In genomic region chr9:114621975-114622609, GRCh38 we compare ENCODE assay signal across 10 cellular contexts. TPM values are rescaled to one million over a fixed set of nuclear protein-coding genes. Genes with fewer than 3 reads are reported as not detected.
DNase-seq lines count a peak whose midpoint lies in the region; ATAC-seq and TF ChIP-seq lines count a peak whose summit lies in the region.
"Had no signal": no experiment of that assay in that cellular context is flagged by ENCODE, and none has a peak within 500 bp of the region (broad histone marks: within the 10 kb centered on the region; RNA-seq: fewer than 3 reads in every experiment).

No MANE protein-coding gene starts in this region.

- no peak overlapping the region for H2AK5ac ChIP-seq in H9 (ENCODE audit: insufficient read length, low read length)

- no peak overlapping the region for H3K23ac ChIP-seq in H9 (ENCODE audit: insufficient read length, low read depth, low read length)

- peak overlapping the region in 2 of 3 experiments; percentile 38 to 66; a peak in 5 of 7 replicates for H3K27ac Mint-ChIP-seq in H9
- H3K27ac Mint-ChIP-seq in activated T-helper 17 cell treated with anti-CD3 and anti-CD28 coated beads, Interleukin-2, amount 50 U/mL, for 72 hours: peak overlapping the region; percentile 8
- peak overlapping the region; percentile 29 for H3K27ac Mint-ChIP-seq in stimulated activated effector memory CD8-positive, alpha-beta T cell treated with anti-CD3 and anti-CD28 coated beads, Interleukin-12 subunit alpha, Interleukin-12 subunit beta, amount 100 ng/mL, for 72 hours

- no CpG with 5 or more reads among the region's 2 CpGs for WGBS in H9 (ENCODE audit: extremely low coverage, insufficient read length, low lambda C conversion rate)
- WGBS in gastroesophageal sphincter (ENCODE audit: low coverage in 1 of 2), 2 donors: 46 to 48% methylated on average over 2 of the region's 2 CpGs

- TF ChIP-seq CTCF in H9 (conservative IDR thresholded peaks at IDR 0.05): no peak
- no peak for TF ChIP-seq CTCF in gastroesophageal sphincter (IDR thresholded peaks at IDR 0.05)

- peaks cover 0 to 69% of the 10 kb centered on the region in 2 donors for H3K36me3 ChIP-seq in gastroesophageal sphincter

- no peak overlapping the region for H3K4ac ChIP-seq in H9 (ENCODE audit: low read depth, low read length)

- H2BK120ac ChIP-seq in H9 (ENCODE audit: low read depth, low read length, poor library complexity, severe bottlenecking): no peak overlapping the region

- no peak overlapping the region for H3K4me2 ChIP-seq in H9 (ENCODE audit: insufficient read depth, insufficient read length, low read length)

- H4K91ac ChIP-seq in H9 (ENCODE audit: insufficient read length, low read depth, low read length): no peak overlapping the region

- no peak overlapping the region for H2BK5ac ChIP-seq in H9 (ENCODE audit: insufficient read length, low read length)

- TF ChIP-seq POLR2A in gastroesophageal sphincter (IDR thresholded peaks at IDR 0.05) (no peak), erythroblast (IDR thresholded peaks at IDR 0.05; ENCODE audit: low read length) (no peak)

- H3K9me3 Mint-ChIP-seq in H9: no peaks in the 10 kb centered on the region
- no peaks in the 10 kb centered on the region for H3K9me3 Mint-ChIP-seq in activated T-helper 17 cell treated with anti-CD3 and anti-CD28 coated beads, Interleukin-2, amount 50 U/mL, for 72 hours
- no peaks in the 10 kb centered on the region for H3K9me3 Mint-ChIP-seq in stimulated activated effector memory CD8-positive, alpha-beta T cell treated with anti-CD3 and anti-CD28 coated beads, Interleukin-12 subunit alpha, Interleukin-12 subunit beta, amount 100 ng/mL, for 72 hours

- peaks cover 4 to 26% (median 13%) of the 10 kb centered on the region in 3 experiments; a peak in 6 of 7 replicates for H3K36me3 Mint-ChIP-seq in H9 (ENCODE audit: insufficient read depth in 1 of 3, low read depth in 3 of 3)
- peaks cover 75% of the 10 kb centered on the region for H3K36me3 Mint-ChIP-seq in activated T-helper 17 cell treated with anti-CD3 and anti-CD28 coated beads, Interleukin-2, amount 50 U/mL, for 72 hours (ENCODE audit: low read depth)
- peaks cover 49% of the 10 kb centered on the region for H3K36me3 Mint-ChIP-seq in stimulated activated effector memory CD8-positive, alpha-beta T cell treated with anti-CD3 and anti-CD28 coated beads, Interleukin-12 subunit alpha, Interleukin-12 subunit beta, amount 100 ng/mL, for 72 hours

- no peak overlapping the region for H4K5ac ChIP-seq in H9 (ENCODE audit: insufficient read length, low read depth, low read length)

- H3K79me2 ChIP-seq in H9 (ENCODE audit: insufficient read depth, low read length): no peaks in the 10 kb centered on the region

- H2AFZ ChIP-seq in H9 (ENCODE audit: low read length): no peak overlapping the region

- H3K9me3 ChIP-seq in H9 (ENCODE audit: control insufficient read depth, low read depth, low read length) (no peaks in the 10 kb centered on the region), gastroesophageal sphincter (no peaks in the 10 kb centered on the region)
- H3K9me3 ChIP-seq: transverse colon had no signal

- no peak for DNase-seq in H9
- DNase-seq in stimulated activated effector memory CD8-positive, alpha-beta T cell treated with anti-CD3 and anti-CD28 coated beads, Interleukin-12 subunit alpha, Interleukin-12 subunit beta, amount 100 ng/mL, for 72 hours (ENCODE audit: low spot score in 2 of 2): no peak
- DNase-seq in activated T-cell treated with anti-CD3 and anti-CD28 coated beads, Interleukin-2, amount 50 U/mL, for 1 hour: no peak
- DNase-seq in erythroblast (lab: John Stamatoyannopoulos, UW): no peak
- DNase-seq in GDM1 (lab: John Stamatoyannopoulos, UW): no peak
- DNase-seq: MV-4-11, transverse colon had no signal

- H3K27ac ChIP-seq in H9 (ENCODE audit: insufficient read length, low read depth, low read length): no peak overlapping the region
- H3K27ac ChIP-seq in gastroesophageal sphincter: no peak overlapping the region

- H3K4me3 Mint-ChIP-seq in H9: no peak overlapping the region
- H3K4me3 Mint-ChIP-seq in activated T-helper 17 cell treated with anti-CD3 and anti-CD28 coated beads, Interleukin-2, amount 50 U/mL, for 72 hours: no peak overlapping the region
- no peak overlapping the region for H3K4me3 Mint-ChIP-seq in stimulated activated effector memory CD8-positive, alpha-beta T cell treated with anti-CD3 and anti-CD28 coated beads, Interleukin-12 subunit alpha, Interleukin-12 subunit beta, amount 100 ng/mL, for 72 hours

- H3K27me3 ChIP-seq in H9 (ENCODE audit: insufficient read depth, low read length) (no peaks in the 10 kb centered on the region), gastroesophageal sphincter (no peaks in the 10 kb centered on the region)
- H3K27me3 ChIP-seq: transverse colon had no signal

- no peak for TF ChIP-seq EP300 in gastroesophageal sphincter (IDR thresholded peaks at IDR 0.05)

- no peak overlapping the region for H2BK15ac ChIP-seq in H9 (ENCODE audit: low read depth, low read length)

- H3K4me1 ChIP-seq in H9 (ENCODE audit: insufficient read depth, low read length) (no peaks in the 10 kb centered on the region), gastroesophageal sphincter (peaks cover 0 to 13% (median 0%) of the 10 kb centered on the region in 3 donors)

- H4K8ac ChIP-seq in H9 (replicated peaks; ENCODE audit: insufficient read length, low read depth, low read length): no peak overlapping the region

- H3T11ph ChIP-seq in H9 (ENCODE audit: low read length): no peak overlapping the region

- H3K18ac ChIP-seq in H9 (ENCODE audit: insufficient read length, low read depth, low read length): no peak overlapping the region

- H3K9ac ChIP-seq in H9 (ENCODE audit: extremely low read depth, insufficient read length, low read length): no peak overlapping the region

- H2BK12ac ChIP-seq in H9 (ENCODE audit: insufficient read length, low read depth, low read length): no peak overlapping the region

- no peaks in the 10 kb centered on the region for H3K4me1 Mint-ChIP-seq in H9
- peaks cover 9% of the 10 kb centered on the region for H3K4me1 Mint-ChIP-seq in activated T-helper 17 cell treated with anti-CD3 and anti-CD28 coated beads, Interleukin-2, amount 50 U/mL, for 72 hours
- no peaks in the 10 kb centered on the region for H3K4me1 Mint-ChIP-seq in stimulated activated effector memory CD8-positive, alpha-beta T cell treated with anti-CD3 and anti-CD28 coated beads, Interleukin-12 subunit alpha, Interleukin-12 subunit beta, amount 100 ng/mL, for 72 hours

- no peak overlapping the region for H3K4me3 ChIP-seq in gastroesophageal sphincter
- H3K4me3 ChIP-seq: transverse colon had no signal

- H3K14ac ChIP-seq in H9 (ENCODE audit: insufficient read depth, low read length): no peak overlapping the region

- H4K20me1 ChIP-seq in H9 (ENCODE audit: control insufficient read depth, insufficient read depth, insufficient read length): no peaks in the 10 kb centered on the region

- no peaks in the 10 kb centered on the region for H3K79me1 ChIP-seq in H9 (ENCODE audit: insufficient read depth, low read depth, low read length, poor library complexity, severe bottlenecking)

- no peak overlapping the region for H2BK20ac ChIP-seq in H9 (ENCODE audit: low read depth, low read length, poor library complexity, severe bottlenecking)

- no peak for ATAC-seq in activated T-helper 17 cell treated with anti-CD3 and anti-CD28 coated beads, Interleukin-2, amount 50 U/mL, for 72 hours (replicated peaks)
- ATAC-seq in gastroesophageal sphincter: peak; percentile 65
- ATAC-seq in stimulated activated effector memory CD8-positive, alpha-beta T cell treated with anti-CD3 and anti-CD28 coated beads, Interleukin-12 subunit alpha, Interleukin-12 subunit beta, amount 100 ng/mL, for 72 hours: no peak
- no peak for ATAC-seq in HG03439 (IDR thresholded peaks at IDR 0.05; ENCODE audit: unreplicated experiment)

- H3K27me3 Mint-ChIP-seq in H9 (ENCODE audit: low read depth): no peaks in the 10 kb centered on the region
- no peaks in the 10 kb centered on the region for H3K27me3 Mint-ChIP-seq in activated T-helper 17 cell treated with anti-CD3 and anti-CD28 coated beads, Interleukin-2, amount 50 U/mL, for 72 hours

- H3K56ac ChIP-seq in H9 (ENCODE audit: insufficient read length, low read depth, low read length): no peak overlapping the region

- no peaks in the 10 kb centered on the region for H3K23me2 ChIP-seq in H9 (ENCODE audit: insufficient read length, low read depth, low read length, poor library complexity, severe bottlenecking)

RNA-seq across cellular contexts. Expression of gene TMEM268, which starts 11.0 kb away (rescaled TPM):
- total RNA-seq in H9 (2021) (9.8 TPM in 2 replicates), gastroesophageal sphincter (10 to 100 TPM in 2 of 4 donors, 1 to 10 TPM in 2; 6.2 to 16.7 (median 9.3) TPM)
- 10 to 100 TPM; 12.6 to 21.0 TPM for total RNA-seq in activated T-helper 17 cell treated with anti-CD3 and anti-CD28 coated beads, Interleukin-2, amount 50 U/mL, for 72 hours

RNA-seq across cellular contexts. Expression of gene ATP6V1G1, which starts 34.5 kb away (rescaled TPM):
- total RNA-seq in H9 (2021) (119 and 120 TPM in 2 replicates), gastroesophageal sphincter (100 to 1,000 TPM in 3 of 4 donors, 10 to 100 TPM in 1; 91.2 to 137 (median 120) TPM)
- total RNA-seq in activated T-helper 17 cell treated with anti-CD3 and anti-CD28 coated beads, Interleukin-2, amount 50 U/mL, for 72 hours: 10 to 100 TPM; 33.5 to 37.9 TPM

RNA-seq across cellular contexts. Expression of gene TEX53, which starts 35.5 kb away (rescaled TPM):
- total RNA-seq in H9 (2021) (not detected in 2 replicates), gastroesophageal sphincter (not detected)
- total RNA-seq in activated T-helper 17 cell treated with anti-CD3 and anti-CD28 coated beads, Interleukin-2, amount 50 U/mL, for 72 hours: not detected
- total RNA-seq: transverse colon had no signal

RNA-seq across cellular contexts. Expression of gene TEX48, which starts 59.9 kb away (rescaled TPM):
- total RNA-seq in H9 (2021): not detected in 2 replicates
- total RNA-seq in activated T-helper 17 cell treated with anti-CD3 and anti-CD28 coated beads, Interleukin-2, amount 50 U/mL, for 72 hours: under 1 TPM; 0.42 to 0.67 TPM
- not detected for total RNA-seq in gastroesophageal sphincter
- total RNA-seq: transverse colon had no signal
